Comparison of ENCODE assay signal across 1 cellular context in genomic region chr2:73283545-73284295, GRCh38.
A peak's percentile ranks its signal among the peaks of the same experiment; 100 is the strongest.
TF ChIP-seq lines count a peak whose summit lies in the region.

No MANE protein-coding gene starts in this region.

TF ChIP-seq in HepG2, 621 proteins besides CTCF, POLR2A, EP300 and RAD21 (continued from another document and continues in another):
- TF ChIP-seq AKNA (CRISPR knock-in tag; IDR thresholded peaks at IDR 0.05; ENCODE audit: borderline replicate concordance) (no peak), ASH2L (IDR thresholded peaks at IDR 0.05; ENCODE audit: insufficient read length, low read depth, low read length) (peak; percentile 42), HNF4A (CRISPR knock-in tag; IDR thresholded peaks at IDR 0.05) (no peak; the same call in 1 of the 2 replicates), SNAPC4 (CRISPR knock-in tag; IDR thresholded peaks at IDR 0.05) (no peak), SKIL (CRISPR knock-in tag; IDR thresholded peaks at IDR 0.05; ENCODE audit: borderline replicate concordance) (no peak), ZNF235 (CRISPR knock-in tag; IDR thresholded peaks at IDR 0.05; ENCODE audit: borderline replicate concordance) (0 out of 2 replicates have a peak, but pooled peaks have one; percentile 4), GABPA (IDR thresholded peaks at IDR 0.05; ENCODE audit: low read depth, low read length) (no peak; the same call in 1 of the 2 replicates), GABPA (CRISPR knock-in tag; IDR thresholded peaks at IDR 0.05; ENCODE audit: low read depth) (no peak), ZNF484 (CRISPR knock-in tag; IDR thresholded peaks at IDR 0.05; ENCODE audit: borderline replicate concordance, low read depth) (no peak), ZNF12 (CRISPR knock-in tag; IDR thresholded peaks at IDR 0.05) (no peak), PCBP1 (IDR thresholded peaks at IDR 0.05; ENCODE audit: borderline replicate concordance, low read depth, low read length) (no peak), ZNF709 (CRISPR knock-in tag; IDR thresholded peaks at IDR 0.05) (peak; percentile 54; the same call in 1 of the 2 replicates), ZNF34 (CRISPR knock-in tag; IDR thresholded peaks at IDR 0.05; ENCODE audit: borderline replicate concordance) (no peak), ZNF430 (CRISPR knock-in tag; IDR thresholded peaks at IDR 0.05) (no peak), SMC3 (IDR thresholded peaks at IDR 0.05; ENCODE audit: low read length) (no peak), GZF1 (CRISPR knock-in tag; IDR thresholded peaks at IDR 0.05) (no peak), REXO4 (CRISPR knock-in tag; IDR thresholded peaks at IDR 0.05; ENCODE audit: borderline replicate concordance) (no peak), GATA4 (IDR thresholded peaks at IDR 0.05; ENCODE audit: borderline replicate concordance, low read depth) (no peak), DBP (CRISPR knock-in tag; IDR thresholded peaks at IDR 0.05; ENCODE audit: not compliant biosample characterization) (no peak), KMT2A (CRISPR knock-in tag; IDR thresholded peaks at IDR 0.05) (no peak), ZNF451 (CRISPR knock-in tag; IDR thresholded peaks at IDR 0.05) (no peak), ZZZ3 (CRISPR knock-in tag; IDR thresholded peaks at IDR 0.05; ENCODE audit: borderline replicate concordance) (no peak), IKZF4 (CRISPR knock-in tag; IDR thresholded peaks at IDR 0.05; ENCODE audit: borderline replicate concordance, low read depth, not compliant biosample characterization) (no peak), NRL (CRISPR knock-in tag; IDR thresholded peaks at IDR 0.05; ENCODE audit: borderline replicate concordance) (peak; percentile 96), ZBTB10 (CRISPR knock-in tag; IDR thresholded peaks at IDR 0.05; ENCODE audit: borderline replicate concordance) (no peak), TRIM24 (CRISPR knock-in tag; IDR thresholded peaks at IDR 0.05) (no peak), ZNF414 (CRISPR knock-in tag; IDR thresholded peaks at IDR 0.05) (no peak), TAF15 (IDR thresholded peaks at IDR 0.05; ENCODE audit: low read depth, low read length, poor library complexity, severe bottlenecking) (no peak), POLR2G (IDR thresholded peaks at IDR 0.05; ENCODE audit: low read depth, low read length) (no peak; the same call in 1 of the 2 replicates), CENPBD1 (CRISPR knock-in tag; IDR thresholded peaks at IDR 0.05; ENCODE audit: borderline replicate concordance, low read depth) (no peak), PRDM10 (CRISPR knock-in tag; IDR thresholded peaks at IDR 0.05; ENCODE audit: low read depth) (no peak), THRA (CRISPR knock-in tag; IDR thresholded peaks at IDR 0.05; ENCODE audit: borderline replicate concordance) (peak; percentile 44; the same call in 1 of the 2 replicates)
